In the genomic region with DNA sequence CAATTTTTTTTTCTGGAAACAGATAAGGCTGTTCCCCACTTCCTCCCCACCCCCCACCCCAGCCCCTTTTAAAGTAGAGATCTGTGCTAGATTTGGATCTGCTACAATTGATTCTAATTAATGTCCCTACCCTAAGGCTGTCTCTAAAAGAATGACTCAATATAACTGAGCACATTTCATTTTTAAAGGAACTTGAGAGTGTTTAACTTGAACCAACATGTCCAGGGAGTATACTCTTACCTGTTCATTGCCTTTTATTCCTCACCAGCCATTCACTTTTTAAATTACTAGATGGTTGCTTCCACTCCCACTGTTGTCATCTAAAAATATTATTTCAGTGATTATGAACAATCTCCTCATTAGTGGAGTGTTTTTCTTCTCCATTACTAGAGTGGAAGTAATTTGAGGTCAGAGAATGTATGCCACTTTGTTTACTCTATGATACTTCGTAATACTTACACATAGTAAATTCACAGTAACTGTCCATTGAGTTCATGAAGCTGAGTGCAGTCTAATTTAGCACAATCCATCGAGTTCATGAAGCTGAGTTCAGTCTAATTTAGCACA, we compare ENCODE assay signal across 2 cellular contexts.
TF ChIP-seq lines count a peak whose summit lies in the region.

No MANE protein-coding gene starts in this region.

TF ChIP-seq in SK-N-SH, 30 proteins besides CTCF, POLR2A, EP300 and RAD21 (continued from another document):
- no peak for TF ChIP-seq USF1 (IDR thresholded peaks at IDR 0.05; ENCODE audit: borderline replicate concordance, low read depth)
- no peak for TF ChIP-seq FOXJ3 (CRISPR knock-in tag; IDR thresholded peaks at IDR 0.05)
- TF ChIP-seq EZH2phosphoT487 (IDR thresholded peaks at IDR 0.05; ENCODE audit: borderline replicate concordance, low read depth) = no peak
- TF ChIP-seq NRF1 (IDR thresholded peaks at IDR 0.05; ENCODE audit: low read depth, low read length) = no peak
- no peak for TF ChIP-seq JUND (IDR thresholded peaks at IDR 0.05)
- TF ChIP-seq, protein P1, sequence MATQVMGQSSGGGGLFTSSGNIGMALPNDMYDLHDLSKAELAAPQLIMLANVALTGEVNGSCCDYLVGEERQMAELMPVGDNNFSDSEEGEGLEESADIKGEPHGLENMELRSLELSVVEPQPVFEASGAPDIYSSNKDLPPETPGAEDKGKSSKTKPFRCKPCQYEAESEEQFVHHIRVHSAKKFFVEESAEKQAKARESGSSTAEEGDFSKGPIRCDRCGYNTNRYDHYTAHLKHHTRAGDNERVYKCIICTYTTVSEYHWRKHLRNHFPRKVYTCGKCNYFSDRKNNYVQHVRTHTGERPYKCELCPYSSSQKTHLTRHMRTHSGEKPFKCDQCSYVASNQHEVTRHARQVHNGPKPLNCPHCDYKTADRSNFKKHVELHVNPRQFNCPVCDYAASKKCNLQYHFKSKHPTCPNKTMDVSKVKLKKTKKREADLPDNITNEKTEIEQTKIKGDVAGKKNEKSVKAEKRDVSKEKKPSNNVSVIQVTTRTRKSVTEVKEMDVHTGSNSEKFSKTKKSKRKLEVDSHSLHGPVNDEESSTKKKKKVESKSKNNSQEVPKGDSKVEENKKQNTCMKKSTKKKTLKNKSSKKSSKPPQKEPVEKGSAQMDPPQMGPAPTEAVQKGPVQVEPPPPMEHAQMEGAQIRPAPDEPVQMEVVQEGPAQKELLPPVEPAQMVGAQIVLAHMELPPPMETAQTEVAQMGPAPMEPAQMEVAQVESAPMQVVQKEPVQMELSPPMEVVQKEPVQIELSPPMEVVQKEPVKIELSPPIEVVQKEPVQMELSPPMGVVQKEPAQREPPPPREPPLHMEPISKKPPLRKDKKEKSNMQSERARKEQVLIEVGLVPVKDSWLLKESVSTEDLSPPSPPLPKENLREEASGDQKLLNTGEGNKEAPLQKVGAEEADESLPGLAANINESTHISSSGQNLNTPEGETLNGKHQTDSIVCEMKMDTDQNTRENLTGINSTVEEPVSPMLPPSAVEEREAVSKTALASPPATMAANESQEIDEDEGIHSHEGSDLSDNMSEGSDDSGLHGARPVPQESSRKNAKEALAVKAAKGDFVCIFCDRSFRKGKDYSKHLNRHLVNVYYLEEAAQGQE (IDR thresholded peaks at IDR 0.05; ENCODE audit: low read depth, low read length) = no peak
- no peak for TF ChIP-seq RXRA (IDR thresholded peaks at IDR 0.05; ENCODE audit: borderline replicate concordance, low read depth)
- no peak for TF ChIP-seq TEAD4 (IDR thresholded peaks at IDR 0.05; ENCODE audit: borderline replicate concordance, insufficient read depth)
- no peak for TF ChIP-seq GATA2 (CRISPR knock-in tag; IDR thresholded peaks at IDR 0.05)
- TF ChIP-seq TAF1 (IDR thresholded peaks at IDR 0.05; ENCODE audit: borderline replicate concordance, low read depth, low read length) = no peak
- TF ChIP-seq TCF12 (IDR thresholded peaks at IDR 0.05) = no peak
- no peak for TF ChIP-seq NFIC (IDR thresholded peaks at IDR 0.05; ENCODE audit: borderline replicate concordance)

TF ChIP-seq in SK-N-SH treated with all-trans-retinoic acid at 6 μM for 48 hours, 23 proteins besides CTCF, POLR2A, EP300 and RAD21 (continued from another document):
- TF ChIP-seq SNAI2 (CRISPR knock-in tag; IDR thresholded peaks at IDR 0.05) = no peak
- TF ChIP-seq ZNF565 (CRISPR knock-in tag; conservative IDR thresholded peaks at IDR 0.05; ENCODE audit: low read depth) = no peak
- no peak for TF ChIP-seq ZFP30 (CRISPR knock-in tag; IDR thresholded peaks at IDR 0.05)
- TF ChIP-seq ZC3H10 (CRISPR knock-in tag; IDR thresholded peaks at IDR 0.05) = no peak
- no peak for TF ChIP-seq PATZ1 (CRISPR knock-in tag; IDR thresholded peaks at IDR 0.05; ENCODE audit: borderline replicate concordance)
- TF ChIP-seq ZFP3 (CRISPR knock-in tag; IDR thresholded peaks at IDR 0.05) = no peak
- TF ChIP-seq CSRNP3 (CRISPR knock-in tag; IDR thresholded peaks at IDR 0.05) = no peak
- TF ChIP-seq CSDC2 (CRISPR knock-in tag; IDR thresholded peaks at IDR 0.05) = no peak
- TF ChIP-seq ESRRG (CRISPR knock-in tag; IDR thresholded peaks at IDR 0.05) = no peak
- no peak for TF ChIP-seq ZNF8 (CRISPR knock-in tag; IDR thresholded peaks at IDR 0.05)
- no peak for TF ChIP-seq ZNF70 (CRISPR knock-in tag; IDR thresholded peaks at IDR 0.05)
- TF ChIP-seq OSR1 (CRISPR knock-in tag; IDR thresholded peaks at IDR 0.05) = no peak
- TF ChIP-seq RARB (CRISPR knock-in tag; IDR thresholded peaks at IDR 0.05) = no peak
- TF ChIP-seq, protein P2, sequence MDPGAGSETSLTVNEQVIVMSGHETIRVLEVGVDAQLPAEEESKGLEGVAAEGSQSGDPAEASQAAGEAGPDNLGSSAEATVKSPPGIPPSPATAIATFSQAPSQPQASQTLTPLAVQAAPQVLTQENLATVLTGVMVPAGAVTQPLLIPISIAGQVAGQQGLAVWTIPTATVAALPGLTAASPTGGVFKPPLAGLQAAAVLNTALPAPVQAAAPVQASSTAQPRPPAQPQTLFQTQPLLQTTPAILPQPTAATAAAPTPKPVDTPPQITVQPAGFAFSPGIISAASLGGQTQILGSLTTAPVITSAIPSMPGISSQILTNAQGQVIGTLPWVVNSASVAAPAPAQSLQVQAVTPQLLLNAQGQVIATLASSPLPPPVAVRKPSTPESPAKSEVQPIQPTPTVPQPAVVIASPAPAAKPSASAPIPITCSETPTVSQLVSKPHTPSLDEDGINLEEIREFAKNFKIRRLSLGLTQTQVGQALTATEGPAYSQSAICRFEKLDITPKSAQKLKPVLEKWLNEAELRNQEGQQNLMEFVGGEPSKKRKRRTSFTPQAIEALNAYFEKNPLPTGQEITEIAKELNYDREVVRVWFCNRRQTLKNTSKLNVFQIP (CRISPR knock-in tag; IDR thresholded peaks at IDR 0.05; ENCODE audit: borderline replicate concordance, low read depth) = no peak
